Comparison of ENCODE assay signal across 11 cellular contexts in the genomic region with DNA sequence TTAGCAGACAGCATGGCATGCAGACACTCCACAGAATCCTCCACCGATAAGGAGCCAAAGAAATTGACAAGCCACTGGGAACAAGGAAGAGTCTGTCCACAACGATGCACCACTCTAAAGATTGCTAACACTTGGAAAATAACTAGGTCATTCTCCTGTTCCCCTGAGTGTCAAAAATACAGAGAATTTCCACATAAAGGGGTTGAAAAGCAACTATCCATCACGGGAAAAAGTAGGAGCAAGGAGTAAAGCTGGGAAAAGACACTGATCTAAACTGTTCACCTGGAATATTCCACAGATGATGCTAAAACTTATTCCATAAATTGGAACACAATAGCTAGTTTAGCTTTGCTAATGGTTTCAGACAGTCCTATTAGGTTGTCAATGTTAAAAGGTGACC.
"Had no signal": no experiment of that assay in that cellular context is flagged by ENCODE, and none has a peak within 500 bp of the region (broad histone marks: within the 10 kb centered on the region; RNA-seq: fewer than 3 reads in every experiment).

No MANE protein-coding gene starts in this region.

- H3K27ac Mint-ChIP-seq: GM23338, HFFc6 had no signal

- FAIRE-seq: H1, H54 had no signal

- H3K27ac ChIP-seq: GM23248 had no signal

- H3K4me1 Mint-ChIP-seq: GM23338 had no signal

- H3K9me3 ChIP-seq: HAP-1 had no signal

- H3K4me3 Mint-ChIP-seq: GM23338, H9, HFFc6 had no signal

- H3K4me3 ChIP-seq: GM23248, GM23338, HAP-1 had no signal

- H3K4me1 ChIP-seq: HAP-1 had no signal

- ATAC-seq: GM23338, HCT116 had no signal

- H3K4me2 ChIP-seq: GM23338 had no signal

- H2AFZ ChIP-seq: GM23248, GM23338 had no signal

- H3K9ac ChIP-seq: GM23248 had no signal

- DNase-seq: GM23248, GOT3, H7, H9, HCEC 1CT, HFFc6 had no signal

- H3K9me3 Mint-ChIP-seq: GM23338, H9, HFFc6 had no signal
